15 cellular contexts compared by ENCODE assay signal in the genomic region with DNA sequence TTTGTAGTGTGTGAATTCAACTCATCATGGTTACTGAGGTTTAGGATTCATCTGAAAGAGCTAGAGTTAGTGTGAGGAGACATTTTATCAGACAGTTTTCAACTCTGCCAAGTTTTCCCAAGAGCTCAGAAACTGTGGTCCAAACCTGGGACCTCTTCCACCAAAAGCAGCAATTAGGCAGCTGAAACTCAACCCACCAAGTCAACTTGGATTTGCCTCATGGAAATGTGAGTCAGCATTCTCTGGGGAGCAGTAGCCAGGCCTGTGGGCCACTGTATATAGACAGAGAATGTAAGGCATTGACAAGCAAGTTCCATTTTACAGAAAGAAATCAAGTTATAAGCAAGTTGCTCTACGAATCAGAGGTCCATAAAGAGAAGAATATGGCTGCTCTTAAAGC.
DNase-seq lines count a peak whose midpoint lies in the region; ATAC-seq and TF ChIP-seq lines count a peak whose summit lies in the region.
"Had no signal": no experiment of that assay in that cellular context is flagged by ENCODE, and none has a peak within 500 bp of the region (broad histone marks: within the 10 kb centered on the region; RNA-seq: fewer than 3 reads in every experiment).

No MANE protein-coding gene starts in this region.

- H2BK120ac ChIP-seq in mesendoderm (ENCODE audit: low read depth, low read length): no peak overlapping the region

- no peaks in the 10 kb centered on the region for H3K79me2 ChIP-seq in mesendoderm (ENCODE audit: control insufficient read depth, insufficient read depth, low read length)

- no peak overlapping the region for H3K23ac ChIP-seq in mesendoderm (ENCODE audit: low read length)

- no peak for TF ChIP-seq CTCF in choroid plexus epithelial cell (conservative IDR thresholded peaks at IDR 0.05; ENCODE audit: low read depth, low read length)

- H3K27me3 ChIP-seq in adipocyte (replicated peaks; ENCODE audit: control insufficient read depth, insufficient read depth, low read length): no peaks in the 10 kb centered on the region
- H3K27me3 ChIP-seq in mesendoderm (ENCODE audit: insufficient read depth, low read length, poor library complexity): no peaks in the 10 kb centered on the region

- H3K79me1 ChIP-seq in mesendoderm (ENCODE audit: low read length): no peaks in the 10 kb centered on the region

- no peak overlapping the region for H2AK5ac ChIP-seq in mesendoderm (ENCODE audit: low read length)

- DNase-seq in adipocyte (ENCODE audit: low read depth) (peak; percentile 8), choroid plexus epithelial cell (ENCODE audit: low read depth) (peak; percentile 26), mesendoderm (no peak), SHP77 (lab: John Stamatoyannopoulos, UW) (no peak), RKO (ENCODE audit: low spot score) (no peak)
- DNase-seq: CD4-positive, CD25-positive, alpha-beta regulatory T cell; GM23248; NCI-H1092; NCI-H146; NCI-H2081; NCI-H510A; PC-9 had no signal

- no peaks in the 10 kb centered on the region for H3K9me3 ChIP-seq in adipocyte (ENCODE audit: control insufficient read depth, low read length)

- no CpG with 5 or more reads among the region's 1 CpG for WGBS in mesendoderm (ENCODE audit: extremely low coverage, insufficient coverage, low lambda C conversion rate)

- H4K8ac ChIP-seq in mesendoderm (ENCODE audit: low read depth, low read length): no peak overlapping the region

- H4K5ac ChIP-seq in mesendoderm (ENCODE audit: low read length): no peak overlapping the region

- H3K9ac ChIP-seq in adipocyte (ENCODE audit: low read length) (no peak overlapping the region), mesendoderm (ENCODE audit: low read length) (no peak overlapping the region)
- H3K9ac ChIP-seq: GM23248, KMS-11 had no signal

- no peak overlapping the region for H3K27ac ChIP-seq in mesendoderm (ENCODE audit: low read depth, low read length)
- H3K27ac ChIP-seq: GM23248, KMS-11, PC-9 had no signal

- ATAC-seq in GM19463 (IDR thresholded peaks at IDR 0.05; ENCODE audit: unreplicated experiment): no peak
- no peak for ATAC-seq in HG02870 (IDR thresholded peaks at IDR 0.05; ENCODE audit: unreplicated experiment)

- no peak overlapping the region for H3K56ac ChIP-seq in mesendoderm (ENCODE audit: low read length)

- H3K4me2 ChIP-seq in mesendoderm (ENCODE audit: low read length): no peak overlapping the region
- H3K4me2 ChIP-seq: KMS-11, PC-9 had no signal

- H3K18ac ChIP-seq in mesendoderm (ENCODE audit: low read length): no peak overlapping the region

- H3K36me3 ChIP-seq in adipocyte (ENCODE audit: control insufficient read depth, insufficient read depth, low read length, severe bottlenecking): no peaks in the 10 kb centered on the region
- no peaks in the 10 kb centered on the region for H3K36me3 ChIP-seq in mesendoderm (ENCODE audit: control insufficient read depth, insufficient read depth, low read length)

- H2BK15ac ChIP-seq in mesendoderm (replicated peaks; ENCODE audit: low read depth): no peak overlapping the region

- no peak overlapping the region for H3K4me3 ChIP-seq in adipocyte (ENCODE audit: low read length)
- H3K4me3 ChIP-seq in choroid plexus epithelial cell (ENCODE audit: low read depth, low read length): no peak overlapping the region
- H3K4me3 ChIP-seq in mesendoderm (ENCODE audit: low read length): no peak overlapping the region
- H3K4me3 ChIP-seq: GM23248, PC-9 had no signal

- no peak overlapping the region for H2BK5ac ChIP-seq in mesendoderm (ENCODE audit: low read length)

- H3K4me1 ChIP-seq in adipocyte (ENCODE audit: control insufficient read depth, insufficient read depth, low read length): peaks cover 26% of the 10 kb centered on the region
- no peaks in the 10 kb centered on the region for H3K4me1 ChIP-seq in mesendoderm (ENCODE audit: control insufficient read depth, low read depth, low read length)

- H3K4ac ChIP-seq in mesendoderm (ENCODE audit: low read depth, low read length): peak overlapping the region; percentile 43

Comparison
In these comparisons a context has a peak if more than half of its experiments do, and no peak if none do; other contexts are left out.
1. DNase-seq: peak in adipocyte (single experiment) and choroid plexus epithelial cell (single experiment); none in mesendoderm (single experiment), SHP77 (0 of 2) and RKO (single experiment).